11 cellular contexts compared by ENCODE assay signal in genomic region chr19:11356074-11356397, GRCh38. TPM values are rescaled to one million over a fixed set of nuclear protein-coding genes. Genes with fewer than 3 reads are reported as not detected.
A peak's percentile ranks its signal among the peaks of the same experiment; 100 is the strongest.
DNase-seq lines count a peak whose midpoint lies in the region; ATAC-seq and TF ChIP-seq lines count a peak whose summit lies in the region.
"Had no signal": no experiment of that assay in that cellular context is flagged by ENCODE, and none has a peak within 500 bp of the region (broad histone marks: within the 10 kb centered on the region; RNA-seq: fewer than 3 reads in every experiment).

No MANE protein-coding gene starts in this region.

- no peak for TF ChIP-seq POLR2A in upper lobe of left lung (IDR thresholded peaks at IDR 0.05)

- H3K27me3 ChIP-seq in brain microvascular endothelial cell (replicated peaks) (no peaks in the 10 kb centered on the region), upper lobe of left lung (no peaks in the 10 kb centered on the region)

- in situ Hi-C loops in brain microvascular endothelial cell (cut with HindIII; ENCODE audit: low pct_ligation_motif_present, low sequenced_read_pairs), result no loop called here

- no peak for TF ChIP-seq EP300 in upper lobe of left lung (IDR thresholded peaks at IDR 0.05)

- no peaks in the 10 kb centered on the region for H3K9me3 Mint-ChIP-seq in activated naive CD4-positive, alpha-beta T cell treated with anti-CD3 and anti-CD28 coated beads, Interleukin-2, amount 10 ng/mL, durations not matched to agents 7 days and 5 days

- TF ChIP-seq CTCF in brain microvascular endothelial cell (IDR thresholded peaks at IDR 0.05; ENCODE audit: low read depth, low read length, missing control alignments) (no peak), upper lobe of left lung (IDR thresholded peaks at IDR 0.05) (no peak)

- H3K36me3 ChIP-seq in brain microvascular endothelial cell (replicated peaks), result peaks cover 7% of the 10 kb centered on the region
- no peaks in the 10 kb centered on the region for H3K36me3 ChIP-seq in mesodermal cell (ENCODE audit: control insufficient read depth, insufficient read depth, low read length)
- H3K36me3 ChIP-seq in upper lobe of left lung, result peaks cover 0 to 19% (median 7%) of the 10 kb centered on the region in 4 donors

- H3K9me3 ChIP-seq in mesodermal cell (ENCODE audit: control insufficient read depth, low read length), result no peaks in the 10 kb centered on the region
- no peaks in the 10 kb centered on the region for H3K9me3 ChIP-seq in upper lobe of left lung

- peaks cover 7% of the 10 kb centered on the region for H3K4me1 Mint-ChIP-seq in activated naive CD4-positive, alpha-beta T cell treated with anti-CD3 and anti-CD28 coated beads, Interleukin-2, amount 10 ng/mL, durations not matched to agents 7 days and 5 days

- H3K4me1 ChIP-seq in mesodermal cell (ENCODE audit: control insufficient read depth, insufficient read depth, low read length, poor library complexity, severe bottlenecking) (no peaks in the 10 kb centered on the region), upper lobe of left lung (peaks cover 6 to 26% (median 13%) of the 10 kb centered on the region in 4 donors)

- H3K4me3 Mint-ChIP-seq in activated naive CD4-positive, alpha-beta T cell treated with anti-CD3 and anti-CD28 coated beads, Interleukin-2, amount 10 ng/mL, durations not matched to agents 7 days and 5 days, result peak overlapping the region; percentile 16

- ATAC-seq in upper lobe of left lung (ENCODE audit: low FRiP score in 2 of 2) (no peak), HG03175 (IDR thresholded peaks at IDR 0.05; ENCODE audit: unreplicated experiment) (no peak), GM21367 (IDR thresholded peaks at IDR 0.05; ENCODE audit: unreplicated experiment) (no peak)

- H3K27me3 Mint-ChIP-seq in activated naive CD4-positive, alpha-beta T cell treated with anti-CD3 and anti-CD28 coated beads, Interleukin-2, amount 10 ng/mL, durations not matched to agents 7 days and 5 days, result peaks cover 61% of the 10 kb centered on the region

- DNase-seq in activated naive CD4-positive, alpha-beta T cell treated with anti-CD3 and anti-CD28 coated beads, Interleukin-2, amount 10 ng/mL, durations not matched to agents 7 days and 5 days, result no peak
- no peak for DNase-seq in activated naive CD4-positive, alpha-beta T cell (lab: John Stamatoyannopoulos, UW)
- DNase-seq in brain microvascular endothelial cell (no peak), upper lobe of left lung (no peak), NCI-H2107 (lab: John Stamatoyannopoulos, UW) (no peak)
- DNase-seq: cerebellar nuclear complex, DMS79, GOT3 had no signal

- H3K27ac ChIP-seq in brain microvascular endothelial cell (no peak overlapping the region), mesodermal cell (ENCODE audit: low read depth, low read length, severe bottlenecking) (no peak overlapping the region), upper lobe of left lung (peak overlapping the region in 3 of 4 donors; percentile 75 to 96 (median 85))

- H3K4me3 ChIP-seq in brain microvascular endothelial cell (ENCODE audit: low read depth, low read length) (peak overlapping the region; percentile 64), mesodermal cell (ENCODE audit: extremely low read depth, insufficient read depth, low read length, poor library complexity, severe bottlenecking) (peak overlapping the region; percentile 47), upper lobe of left lung (peak overlapping the region; percentile 10 to 67 (median 66))

- H3K27ac Mint-ChIP-seq in activated naive CD4-positive, alpha-beta T cell treated with anti-CD3 and anti-CD28 coated beads, Interleukin-2, amount 10 ng/mL, durations not matched to agents 7 days and 5 days, result no peak overlapping the region

- CTCF ChIA-PET in activated naive CD4-positive, alpha-beta T cell treated with anti-CD3 and anti-CD28 coated beads, Interleukin-2, amount 10 ng/mL, durations not matched to agents 7 days and 5 days (lab: Charles Lee), result no interaction called here

- no peaks in the 10 kb centered on the region for H3K36me3 Mint-ChIP-seq in activated naive CD4-positive, alpha-beta T cell treated with anti-CD3 and anti-CD28 coated beads, Interleukin-2, amount 10 ng/mL, durations not matched to agents 7 days and 5 days

- WGBS in mesodermal cell (ENCODE audit: insufficient coverage in 2 of 2), 2 experiments, result 81 to 87% methylated on average over 5 to 6 of the region's 6 CpGs
- WGBS in upper lobe of left lung, 2 donors, result 85 to 95% methylated on average over 3 to 6 of the region's 6 CpGs

RNA-seq across cellular contexts. Expression of gene PLPPR2, which starts 0.8 kb away (rescaled TPM):
- 13.9 TPM for polyA plus RNA-seq in mesodermal cell (2013, experiment 1 of 2)
- 12.2 TPM for polyA plus RNA-seq in mesodermal cell (2013, experiment 2 of 2)
- total RNA-seq in upper lobe of left lung, result 10 to 100 TPM; 10.8 to 53.8 (median 26.0) TPM

RNA-seq across cellular contexts. Expression of gene CCDC159, which starts 9.7 kb away (rescaled TPM):
- 8.5 TPM for polyA plus RNA-seq in mesodermal cell (2013, experiment 1 of 2)
- polyA plus RNA-seq in mesodermal cell (2013, experiment 2 of 2), result 9.8 TPM
- total RNA-seq in upper lobe of left lung, result 100 to 1,000 TPM in 1 of 6 donors, 10 to 100 TPM in 5; 17.5 to 176 (median 33.3) TPM

RNA-seq across cellular contexts. Expression of gene TMEM205, which starts 10.0 kb away (rescaled TPM):
- 55.4 TPM for polyA plus RNA-seq in mesodermal cell (2013, experiment 1 of 2)
- polyA plus RNA-seq in mesodermal cell (2013, experiment 2 of 2), result 41.9 TPM
- 100 to 1,000 TPM in 3 of 6 donors, 10 to 100 TPM in 3; 85.9 to 260 (median 132) TPM for total RNA-seq in upper lobe of left lung

RNA-seq across cellular contexts. Expression of gene RAB3D, which starts 16.6 kb away (rescaled TPM):
- polyA plus RNA-seq in mesodermal cell (2013, experiment 1 of 2), result 11.8 TPM
- 9.7 TPM for polyA plus RNA-seq in mesodermal cell (2013, experiment 2 of 2)
- 10 to 100 TPM; 22.6 to 59.2 (median 30.7) TPM for total RNA-seq in upper lobe of left lung

RNA-seq across cellular contexts. Expression of gene SWSAP1, which starts 18.4 kb away (rescaled TPM):
- 1.6 TPM for polyA plus RNA-seq in mesodermal cell (2013, experiment 1 of 2)
- 1.4 TPM for polyA plus RNA-seq in mesodermal cell (2013, experiment 2 of 2)
- 10 to 100 TPM in 1 of 6 donors, 1 to 10 TPM in 4, under 1 TPM in 1; 0.89 to 13.6 (median 3.7) TPM for total RNA-seq in upper lobe of left lung

Comparison
In these comparisons a context has a peak if more than half of its experiments do, and no peak if none do; other contexts are left out.
1. H3K27ac ChIP-seq: peak in upper lobe of left lung (3 of 4); none in brain microvascular endothelial cell (single experiment) and mesodermal cell (single experiment).
2. Peak in every context shown above with its lines, with median percentiles within 50 percentile points of each other: H3K4me3 ChIP-seq.